Comparison of ENCODE assay signal across 17 cellular contexts in genomic region chr7:35817181-35817580, GRCh38. TPM values are rescaled to one million over a fixed set of nuclear protein-coding genes. Genes with fewer than 3 reads are reported as not detected.
DNase-seq lines count a peak whose midpoint lies in the region; ATAC-seq and TF ChIP-seq lines count a peak whose summit lies in the region.
"Had no signal": no experiment of that assay in that cellular context is flagged by ENCODE, and none has a peak within 500 bp of the region (broad histone marks: within the 10 kb centered on the region; RNA-seq: fewer than 3 reads in every experiment).

No MANE protein-coding gene starts in this region.

- H3K4me1 Mint-ChIP-seq in activated CD4-positive, alpha-beta T cell treated with anti-CD3 and anti-CD28 coated beads, Interleukin-2, amount 10 ng/mL, durations not matched to agents 24 days and 14 days = peaks cover 53% of the 10 kb centered on the region
- H3K4me1 Mint-ChIP-seq in immature natural killer cell = peaks cover 88 to 94% of the 10 kb centered on the region in 2 donors

- peaks cover 47% of the 10 kb centered on the region for H3K36me3 Mint-ChIP-seq in activated CD4-positive, alpha-beta T cell treated with anti-CD3 and anti-CD28 coated beads, Interleukin-2, amount 10 ng/mL, durations not matched to agents 24 days and 14 days (ENCODE audit: low read depth)
- peaks cover 0 to 4% (median 3%) of the 10 kb centered on the region in 3 donors for H3K36me3 Mint-ChIP-seq in immature natural killer cell

- H2AFZ ChIP-seq in Loucy (ENCODE audit: low read length) = no peak overlapping the region
- H2AFZ ChIP-seq: PC-9 had no signal

- peaks cover 100% of the 10 kb centered on the region for H3K79me2 ChIP-seq in Loucy (ENCODE audit: insufficient read depth, low read length)

- no peaks in the 10 kb centered on the region for H3K27me3 ChIP-seq in Loucy (ENCODE audit: insufficient read depth, low read length, poor library complexity, severe bottlenecking)

- H3K9me3 Mint-ChIP-seq in activated CD4-positive, alpha-beta T cell treated with anti-CD3 and anti-CD28 coated beads, Interleukin-2, amount 10 ng/mL, durations not matched to agents 24 days and 14 days = peaks cover 18% of the 10 kb centered on the region
- peaks cover 0 to 8% (median 0%) of the 10 kb centered on the region in 6 donors for H3K9me3 Mint-ChIP-seq in immature natural killer cell

- H3K4me3 Mint-ChIP-seq in activated CD4-positive, alpha-beta T cell treated with anti-CD3 and anti-CD28 coated beads, Interleukin-2, amount 10 ng/mL, durations not matched to agents 24 days and 14 days = no peak overlapping the region
- H3K4me3 Mint-ChIP-seq in immature natural killer cell = peak overlapping the region; percentile 2 to 62 (median 6)

- H3K4me2 ChIP-seq in Loucy (ENCODE audit: low read depth, low read length, poor library complexity, severe bottlenecking) = peak overlapping the region; percentile 16

- ATAC-seq in stimulated activated naive CD8-positive, alpha-beta T cell treated with anti-CD3 and anti-CD28 coated beads, Interleukin-15, Interleukin-2, amounts not matched to agents 100 U/mL and 50 U/mL, for 24 hours = peak; percentile 62
- no peak for ATAC-seq in activated CD4-positive, CD25-positive, alpha-beta regulatory T cell treated with anti-CD3 and anti-CD28 coated beads, Interleukin-2, amount 50 U/mL, for 24 hours
- no peak for ATAC-seq in HG03097 (IDR thresholded peaks at IDR 0.05; ENCODE audit: low FRiP score, unreplicated experiment)

- H3K4me3 ChIP-seq in Loucy (ENCODE audit: low read length, poor library complexity, severe bottlenecking) = no peak overlapping the region
- H3K4me3 ChIP-seq: HAP-1, PC-9 had no signal

- intact Hi-C loops in activated CD4-positive, alpha-beta T cell treated with anti-CD3 and anti-CD28 coated beads, Interleukin-2, amount 10 ng/mL, durations not matched to agents 24 days and 14 days (cut with micrococcal nuclease) = no loop called here

- peaks cover 37% of the 10 kb centered on the region for H3K4me1 ChIP-seq in Loucy (ENCODE audit: insufficient read depth, low read length, poor library complexity, severe bottlenecking)
- H3K4me1 ChIP-seq: HAP-1 had no signal

- H3K27me3 Mint-ChIP-seq in activated CD4-positive, alpha-beta T cell treated with anti-CD3 and anti-CD28 coated beads, Interleukin-2, amount 10 ng/mL, durations not matched to agents 24 days and 14 days = no peaks in the 10 kb centered on the region
- no peaks in the 10 kb centered on the region for H3K27me3 Mint-ChIP-seq in immature natural killer cell (ENCODE audit: low read depth in 3 of 3)
- H3K27me3 Mint-ChIP-seq: IgD-negative memory B cell had no signal

- no peak overlapping the region for H3K9ac ChIP-seq in Loucy (ENCODE audit: low read depth, low read length, poor library complexity, severe bottlenecking)

- no peak overlapping the region for H3K27ac Mint-ChIP-seq in activated CD4-positive, alpha-beta T cell treated with anti-CD3 and anti-CD28 coated beads, Interleukin-2, amount 10 ng/mL, durations not matched to agents 24 days and 14 days
- H3K27ac Mint-ChIP-seq in immature natural killer cell = peak overlapping the region; percentile 2 to 56 (median 42)

- H3F3A ChIP-seq in Loucy (ENCODE audit: low read depth) = no peaks in the 10 kb centered on the region

- peaks cover 98% of the 10 kb centered on the region for H4K20me1 ChIP-seq in Loucy (ENCODE audit: insufficient read depth, low read length, poor library complexity, severe bottlenecking)

- peaks cover 6% of the 10 kb centered on the region; the same call in 1 of the 2 replicates for H3K9me3 ChIP-seq in Loucy (ENCODE audit: insufficient read depth, low read depth, low read length)

- DNase-seq in activated CD4-positive, alpha-beta T cell treated with anti-CD3 and anti-CD28 coated beads, Interleukin-2, amount 10 ng/mL, durations not matched to agents 24 days and 14 days = peak; percentile 11
- DNase-seq in activated CD4-positive, alpha-beta T cell treated with anti-CD3 and anti-CD28 coated beads, Interleukin-2, amount 50 U/mL, for 4 hours = no peak
- DNase-seq in immature natural killer cell (no peak), C1 segment of cervical spinal cord (lab: John Stamatoyannopoulos, UW) (no peak)
- no peak for DNase-seq in stimulated activated naive CD8-positive, alpha-beta T cell treated with anti-CD3 and anti-CD28 coated beads, Interleukin-15, Interleukin-2, amounts not matched to agents 100 U/mL and 50 U/mL, for 24 hours
- DNase-seq: 8988T, DMS53, NCI-H1417, NCI-H2029, NCI-H2171 treated with DMSO at 0.1 percent for 48 hours, NCI-H774, PC-9 had no signal

- no peak for TF ChIP-seq CTCF in Loucy (conservative IDR thresholded peaks at IDR 0.05; ENCODE audit: low read length)

- no peaks in the 10 kb centered on the region; the same call in 1 of the 2 replicates for H3K36me3 ChIP-seq in Loucy (ENCODE audit: insufficient read depth, low read length)
- H3K36me3 ChIP-seq: HAP-1 had no signal

- H3K9me2 ChIP-seq in Loucy (replicated peaks; ENCODE audit: low read depth, low read length) = no peaks in the 10 kb centered on the region

RNA-seq across cellular contexts. Expression of gene SEPTIN7, which starts 16.3 kb away (rescaled TPM):
- 202 and 205 TPM in 2 replicates for total RNA-seq in activated CD4-positive, alpha-beta T cell treated with anti-CD3 and anti-CD28 coated beads, Interleukin-2, amount 10 ng/mL, durations not matched to agents 24 days and 14 days
- 1,000 to 10,000 TPM in 1 of 3 donors, 100 to 1,000 TPM in 2; 794 to 1,103 (median 966) TPM for polyA plus RNA-seq in immature natural killer cell
